Comparison of ENCODE assay signal across 23 cellular contexts in genomic region chr16:71631776-71632175, GRCh38. TPM values are rescaled to one million over a fixed set of nuclear protein-coding genes. Genes with fewer than 3 reads are reported as not detected.
"Had no signal": no experiment of that assay in that cellular context is flagged by ENCODE, and none has a peak within 500 bp of the region (broad histone marks: within the 10 kb centered on the region; RNA-seq: fewer than 3 reads in every experiment).

No MANE protein-coding gene starts in this region.

- H3K9me3 Mint-ChIP-seq: naive thymus-derived CD8-positive, alpha-beta T cell had no signal

- H3K9me3 ChIP-seq: heart left ventricle, neutrophil, right atrium auricular region, sigmoid colon had no signal

- H3K27ac ChIP-seq: dorsolateral prefrontal cortex, heart left ventricle, neutrophil, right atrium auricular region, sigmoid colon, skin epidermis had no signal

- H3K36me3 ChIP-seq: heart left ventricle, neutrophil, right atrium auricular region, sigmoid colon had no signal

- H3K4me3 Mint-ChIP-seq: naive thymus-derived CD8-positive, alpha-beta T cell had no signal

- H3K4me3 ChIP-seq: dorsolateral prefrontal cortex, heart left ventricle, right atrium auricular region, sigmoid colon, skin epidermis had no signal

- DNase-seq: cortex of kidney; dorsolateral prefrontal cortex; effector CD8-positive, alpha-beta T cell; heart left ventricle; hypothalamus; mammary epithelial cell; naive thymus-derived CD8-positive, alpha-beta T cell; posterior cingulate gyrus; sigmoid colon; stimulated activated CD4-positive, alpha-beta T cell treated with anti-CD3 and anti-CD28 coated beads, Interleukin-2, amount 100 ng/mL, for 48 hours; stimulated activated naive CD4-positive, alpha-beta T cell treated with Interleukin-2 at 50 U/mL for 16 hours; trophoblast cell had no signal

- H3K27ac Mint-ChIP-seq: naive thymus-derived CD8-positive, alpha-beta T cell had no signal

- H3K36me3 Mint-ChIP-seq: naive thymus-derived CD8-positive, alpha-beta T cell had no signal

- H3K4me1 Mint-ChIP-seq: naive thymus-derived CD8-positive, alpha-beta T cell had no signal

RNA-seq across cellular contexts. Expression of gene MARVELD3, which starts 5.8 kb away (rescaled TPM):
- total RNA-seq: fibroblast of lung; frontal cortex; mesenteric fat pad; mononuclear cell; naive thymus-derived CD8-positive, alpha-beta T cell; pulmonary artery endothelial cell; right atrium auricular region; sigmoid colon had no signal

RNA-seq across cellular contexts. Expression of gene TAT, which starts 54.9 kb away (rescaled TPM):
- total RNA-seq: fibroblast of lung; frontal cortex; glomerular endothelial cell; lower leg skin; mammary epithelial cell; mesenteric fat pad; mononuclear cell; naive thymus-derived CD8-positive, alpha-beta T cell; osteocyte; pulmonary artery endothelial cell; right atrium auricular region; sigmoid colon had no signal
